Comparison of ENCODE assay signal across 19 cellular contexts in the genomic region with DNA sequence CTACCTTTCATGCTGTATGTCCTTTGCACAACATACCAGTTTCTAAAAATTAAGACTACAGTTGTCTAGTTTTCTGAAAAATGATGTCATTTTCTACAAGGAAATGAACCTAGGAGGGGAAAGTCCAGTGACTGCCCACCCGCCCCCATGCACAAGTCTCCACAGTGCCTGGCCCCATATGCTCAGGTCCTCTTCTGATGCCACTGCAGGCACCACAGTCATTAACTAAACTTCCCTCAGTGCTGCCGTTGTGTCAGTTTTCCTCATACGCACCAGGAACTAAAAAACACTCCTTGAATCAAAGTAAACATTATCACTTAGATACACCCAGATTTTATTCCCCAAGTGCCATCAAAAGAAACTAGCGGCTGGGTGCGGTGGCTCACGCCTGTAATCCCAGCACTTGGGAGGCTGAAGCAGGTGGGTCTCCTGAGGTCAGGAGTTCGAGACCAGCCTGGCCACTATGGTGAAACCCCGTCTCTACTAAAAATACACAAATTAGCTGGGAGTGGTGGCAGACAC. TPM values are rescaled to one million over a fixed set of nuclear protein-coding genes. Genes with fewer than 3 reads are reported as not detected.
DNase-seq lines count a peak whose midpoint lies in the region; ATAC-seq and TF ChIP-seq lines count a peak whose summit lies in the region.
"Had no signal": no experiment of that assay in that cellular context is flagged by ENCODE, and none has a peak within 500 bp of the region (broad histone marks: within the 10 kb centered on the region; RNA-seq: fewer than 3 reads in every experiment).

No MANE protein-coding gene starts in this region.

- peak overlapping the region; percentile 30 for H2AK5ac ChIP-seq in trophoblast cell (ENCODE audit: low read length)

- H4K91ac ChIP-seq in trophoblast cell (ENCODE audit: low read depth, low read length) = peak overlapping the region; percentile 82

- no CpG with 5 or more reads among the region's 8 CpGs for WGBS in trophoblast cell (ENCODE audit: extremely low coverage, insufficient coverage, insufficient read length)
- WGBS in prostate gland = 87% methylated on average over 8 of the region's 8 CpGs

- H3K4me3 ChIP-seq in coronary artery (no peak overlapping the region), trophoblast cell (ENCODE audit: low read depth, low read length) (no peak overlapping the region), left lung (no peak overlapping the region), prostate gland (no peak overlapping the region)
- H3K4me3 ChIP-seq: GM23338, MG63 had no signal

- peak overlapping the region; percentile 47 for H2BK120ac ChIP-seq in trophoblast cell (ENCODE audit: insufficient read depth, low read length, poor library complexity)

- no peak overlapping the region for H2AFZ ChIP-seq in trophoblast cell (ENCODE audit: insufficient read depth, low read length, poor library complexity)
- H2AFZ ChIP-seq: GM23338 had no signal

- H2BK12ac ChIP-seq in trophoblast cell (ENCODE audit: low read length) = peak overlapping the region; percentile 62

- H3K36me3 ChIP-seq in trophoblast cell (ENCODE audit: control insufficient read depth in 1 of 2, insufficient read depth in 2 of 2, low read length in 2 of 2) (no peaks in the 10 kb centered on the region), left lung (no peaks in the 10 kb centered on the region), prostate gland (no peaks in the 10 kb centered on the region)
- H3K36me3 ChIP-seq: MG63 had no signal

- H4K12ac ChIP-seq in trophoblast cell (ENCODE audit: low read depth, low read length) = no peak overlapping the region

- H3K79me2 ChIP-seq in trophoblast cell (ENCODE audit: control insufficient read depth, insufficient read depth, low read length, poor library complexity) = peaks cover 2% of the 10 kb centered on the region

- intact Hi-C loops in left lung (cut with DNase I) (no loop called here), prostate gland (cut with DNase I) (no loop called here)

- H3K23ac ChIP-seq in trophoblast cell (ENCODE audit: low read length) = no peak overlapping the region

- no peak overlapping the region for H4K8ac ChIP-seq in trophoblast cell (ENCODE audit: low read depth, low read length)

- H3K27ac ChIP-seq in coronary artery (peak overlapping the region; percentile 6 to 35), trophoblast cell (ENCODE audit: low read depth, low read length) (peak overlapping the region; percentile 70), left lung (no peak overlapping the region), prostate gland (no peak overlapping the region)

- no peak for TF ChIP-seq POLR2A in prostate gland (IDR thresholded peaks at IDR 0.05)

- no peak overlapping the region for H3K9ac ChIP-seq in trophoblast cell (ENCODE audit: low read length)

- H3K18ac ChIP-seq in trophoblast cell (ENCODE audit: low read length) = no peak overlapping the region

- H3K4ac ChIP-seq in trophoblast cell (ENCODE audit: low read depth, low read length) = no peak overlapping the region

- H3K4me1 ChIP-seq in trophoblast cell (ENCODE audit: control insufficient read depth in 1 of 2, insufficient read depth in 2 of 2, low read length in 2 of 2) (peaks cover 18 to 31% of the 10 kb centered on the region in 2 experiments), left lung (peaks cover 10 to 46% of the 10 kb centered on the region in 2 donors), prostate gland (replicated peaks) (no peaks in the 10 kb centered on the region)

- no peak for TF ChIP-seq CTCF in GM10266 (IDR thresholded peaks at IDR 0.05; ENCODE audit: control insufficient read depth, insufficient read depth, low read depth, missing control alignments)
- no peak for TF ChIP-seq CTCF in coronary artery (IDR thresholded peaks at IDR 0.05)
- no peak for TF ChIP-seq CTCF in left lung (IDR thresholded peaks at IDR 0.05)
- no peak for TF ChIP-seq CTCF in prostate gland (IDR thresholded peaks at IDR 0.05)

- H3K9me3 ChIP-seq in trophoblast cell (ENCODE audit: insufficient read depth, low read depth, low read length) (peaks cover 1% of the 10 kb centered on the region), left lung (no peaks in the 10 kb centered on the region), prostate gland (no peaks in the 10 kb centered on the region)
- H3K9me3 ChIP-seq: MG63 had no signal

- no peak for ATAC-seq in GM21390 (IDR thresholded peaks at IDR 0.05; ENCODE audit: unreplicated experiment)
- no peak for ATAC-seq in left lung
- ATAC-seq in HG03442 (IDR thresholded peaks at IDR 0.05; ENCODE audit: unreplicated experiment) = no peak
- ATAC-seq: sciatic nerve had no signal

- DNase-seq in GM10266 (ENCODE audit: extremely low spot score) (peak; percentile 52), NCI-H2029 (lab: John Stamatoyannopoulos, UW) (peak; percentile 10), coronary artery (ENCODE audit: low spot score) (no peak), trophoblast cell (no peak), left lung (no peak), prostate gland (ENCODE audit: low spot score) (no peak)
- DNase-seq: activated CD4-positive, alpha-beta memory T cell treated with anti-CD3 and anti-CD28 coated beads for 36 hours; activated gamma-delta T cell; C1 segment of cervical spinal cord; GF-D8; MG63; NCI-H1417 treated with DMSO at 0.1 percent for 48 hours; NCI-H2171; NCI-H526; RPMI8226 had no signal

- peak overlapping the region; percentile 36 for H3K4me2 ChIP-seq in trophoblast cell (ENCODE audit: low read length)
- H3K4me2 ChIP-seq: GM23338 had no signal

- peak overlapping the region; percentile 69 for H2BK5ac ChIP-seq in trophoblast cell (ENCODE audit: low read depth, low read length, poor library complexity)

- H3K79me1 ChIP-seq in trophoblast cell (ENCODE audit: low read length) = peaks cover 29% of the 10 kb centered on the region

- H3K14ac ChIP-seq in trophoblast cell (ENCODE audit: low read length) = peak overlapping the region; percentile 50

- H3K27me3 ChIP-seq in trophoblast cell (ENCODE audit: insufficient read depth, low read length) (no peaks in the 10 kb centered on the region), left lung (no peaks in the 10 kb centered on the region), prostate gland (replicated peaks; ENCODE audit: insufficient read depth) (no peaks in the 10 kb centered on the region)
- H3K27me3 ChIP-seq: MG63 had no signal

RNA-seq across cellular contexts. Expression of a gene that starts 6.9 kb away (rescaled TPM):
- polyA plus RNA-seq in trophoblast cell (2013) = 85.9 and 86.5 TPM in 2 replicates
- 100 to 1,000 TPM; 126 to 151 TPM for total RNA-seq in left lung
- 10 to 100 TPM; 19.5 to 95.8 TPM for total RNA-seq in prostate gland

Comparison
In these comparisons a context has a peak if more than half of its experiments do, and no peak if none do; other contexts are left out.
1. DNase-seq: peak in GM10266 (single experiment) and NCI-H2029 (single experiment); none in coronary artery (single experiment), trophoblast cell (0 of 2), left lung (0 of 2) and prostate gland (single experiment).
2. H3K27ac ChIP-seq: peak in coronary artery (2 of 2) and trophoblast cell (single experiment); none in left lung (0 of 2) and prostate gland (0 of 2).